Comparison of ENCODE assay signal across 27 cellular contexts in the genomic region with DNA sequence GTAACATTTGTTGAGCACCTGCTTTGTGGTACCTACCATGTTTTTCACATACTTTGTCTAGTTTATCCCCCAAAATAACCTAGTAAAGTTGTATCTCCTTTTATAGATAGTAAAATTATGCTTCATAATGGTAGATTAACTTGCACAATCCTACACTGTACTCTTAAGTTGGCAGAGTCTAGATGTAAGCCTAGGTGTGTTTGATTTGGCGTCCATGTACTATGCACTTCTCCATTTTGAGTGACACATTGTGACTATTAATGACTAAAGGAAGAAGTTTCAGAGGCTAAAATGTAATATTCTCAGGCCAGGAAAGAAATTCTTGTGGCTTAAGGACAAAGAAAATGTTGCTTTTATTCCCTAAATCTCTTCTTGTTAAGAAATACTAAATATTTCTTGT. TPM values are rescaled to one million over a fixed set of nuclear protein-coding genes. Genes with fewer than 3 reads are reported as not detected.
A peak's percentile ranks its signal among the peaks of the same experiment; 100 is the strongest.
DNase-seq lines count a peak whose midpoint lies in the region; ATAC-seq, FAIRE-seq and TF ChIP-seq lines count a peak whose summit lies in the region.
"Had no signal": no experiment of that assay in that cellular context is flagged by ENCODE, and none has a peak within 500 bp of the region (broad histone marks: within the 10 kb centered on the region; RNA-seq: fewer than 3 reads in every experiment).

No MANE protein-coding gene starts in this region.

- H3K4me2 ChIP-seq in SK-N-SH (no peak overlapping the region), K562 (ENCODE audit: insufficient read depth, low read length) (no peak overlapping the region), osteoblast (ENCODE audit: insufficient read depth, low read length) (no peak overlapping the region), GM23338 (no peak overlapping the region)
- H3K4me2 ChIP-seq: A549; BLaER1 treated with 17β-estradiol and CSF1 and Interleukin-3, amounts not matched to agents 10 nM and 100 nM had no signal

- H3K4me3 ChIP-seq in SK-N-SH (ENCODE audit: low read depth in 2 of 2, low read length in 1 of 2): no peak overlapping the region
- no peak overlapping the region for H3K4me3 ChIP-seq in LNCaP clone FGC (ENCODE audit: low read depth, low read length)
- no peak overlapping the region for H3K4me3 ChIP-seq in K562
- H3K4me3 ChIP-seq in osteoblast (ENCODE audit: insufficient read depth, low read length): no peak overlapping the region
- H3K4me3 ChIP-seq in GM23338: no peak overlapping the region
- H3K4me3 ChIP-seq: A549; BLaER1 treated with 17β-estradiol and CSF1 and Interleukin-3, amounts not matched to agents 10 nM and 100 nM had no signal

- TF ChIP-seq CTCF in SK-N-SH (IDR thresholded peaks at IDR 0.05) (no peak), LNCaP clone FGC (IDR thresholded peaks at IDR 0.05; ENCODE audit: control insufficient read depth, extremely low read depth, insufficient read depth) (no peak), K562 (IDR thresholded peaks at IDR 0.05 in 2 of 3, conservative IDR thresholded peaks at IDR 0.05 in 1 of 3; ENCODE audit: insufficient read depth in 2 of 3, low read depth in 1 of 3, low read length in 3 of 3) (no peak), osteoblast (IDR thresholded peaks at IDR 0.05; ENCODE audit: extremely low read depth, low read depth, low read length) (no peak), GM23338 (conservative IDR thresholded peaks at IDR 0.05; ENCODE audit: low read depth in 2 of 2) (no peak)

- no peaks in the 10 kb centered on the region for H3K27me3 Mint-ChIP-seq in GM23338 (ENCODE audit: insufficient read depth, low read depth, poor library complexity)
- H3K27me3 Mint-ChIP-seq: B cell; CD4-positive, alpha-beta T cell had no signal

- peaks cover 49 to 55% of the 10 kb centered on the region in 2 experiments for H3K36me3 ChIP-seq in SK-N-SH (replicated peaks in 1 of 2; ENCODE audit: control insufficient read depth in 1 of 2, insufficient read depth in 2 of 2, low read length in 1 of 2)
- peaks cover 71% of the 10 kb centered on the region for H3K36me3 ChIP-seq in K562 (ENCODE audit: control insufficient read depth, insufficient read depth, low read length)
- peaks cover 14% of the 10 kb centered on the region for H3K36me3 ChIP-seq in osteoblast (ENCODE audit: insufficient read depth, low read length)
- H3K36me3 ChIP-seq in GM23338 (ENCODE audit: insufficient read depth): peaks cover 67% of the 10 kb centered on the region

- H2AFZ ChIP-seq in SK-N-SH (ENCODE audit: low read depth): 0 out of 2 replicates have a peak overlapping the region, but pooled peaks have one; percentile 48
- no peak overlapping the region for H2AFZ ChIP-seq in K562 (ENCODE audit: low read depth, low read length)
- peak overlapping the region; percentile 44 for H2AFZ ChIP-seq in osteoblast (ENCODE audit: low read length)
- H2AFZ ChIP-seq in GM23338: no peak overlapping the region

- no TSS peak for BruUV-seq in K562 (replicated peaks; lab: Mats Ljungman, UMichigan)

- H3K4me1 ChIP-seq in SK-N-SH (ENCODE audit: control insufficient read depth in 1 of 2, insufficient read depth in 2 of 2, low read depth in 1 of 2, low read length in 1 of 2) (no peaks in the 10 kb centered on the region; a peak in 1 of 4 replicates), K562 (replicated peaks in 1 of 2; ENCODE audit: control insufficient read depth in 2 of 2, insufficient read depth in 2 of 2, low read length in 2 of 2) (no peaks in the 10 kb centered on the region), osteoblast (ENCODE audit: insufficient read depth, low read length) (no peaks in the 10 kb centered on the region), GM23338 (ENCODE audit: insufficient read depth) (no peaks in the 10 kb centered on the region)
- H3K4me1 ChIP-seq: A549; BLaER1 treated with 17β-estradiol and CSF1 and Interleukin-3, amounts not matched to agents 10 nM and 100 nM; Caco-2 had no signal

- H3K9ac ChIP-seq in SK-N-SH (no peak overlapping the region), K562 (ENCODE audit: insufficient read depth in 1 of 2, low read depth in 2 of 2, low read length in 2 of 2) (no peak overlapping the region)
- H3K9ac ChIP-seq: BLaER1 treated with 17β-estradiol and CSF1 and Interleukin-3, amounts not matched to agents 10 nM and 100 nM had no signal

- H3K9me3 ChIP-seq in SK-N-SH (no peaks in the 10 kb centered on the region), K562 (replicated peaks; ENCODE audit: control insufficient read depth, insufficient read depth, low read depth, low read length) (no peaks in the 10 kb centered on the region), osteoblast (ENCODE audit: low read depth, low read length) (no peaks in the 10 kb centered on the region)
- H3K9me3 ChIP-seq: A549, Caco-2 had no signal

- POLR2A ChIA-PET in SK-N-SH (lab: Yijun Ruan, JAX): no interaction called here
- POLR2A ChIA-PET in K562 (lab: Yijun Ruan, JAX): no interaction called here

- H3F3A ChIP-seq in SK-N-SH (replicated peaks; ENCODE audit: insufficient read depth) (peaks cover 23% of the 10 kb centered on the region), GM23338 (replicated peaks; ENCODE audit: low read depth) (no peaks in the 10 kb centered on the region)

- H4K20me1 ChIP-seq in SK-N-SH (ENCODE audit: insufficient read depth) (no peaks in the 10 kb centered on the region), K562 (replicated peaks; ENCODE audit: control insufficient read depth, insufficient read depth, low read length) (no peaks in the 10 kb centered on the region), osteoblast (ENCODE audit: insufficient read depth, low read length) (no peaks in the 10 kb centered on the region), GM23338 (replicated peaks; ENCODE audit: insufficient read depth) (no peaks in the 10 kb centered on the region)
- H4K20me1 ChIP-seq: BLaER1 treated with 17β-estradiol and CSF1 and Interleukin-3, amounts not matched to agents 10 nM and 100 nM had no signal

- DNase-seq in SK-N-SH: no peak
- peak; percentile 53 for DNase-seq in LNCaP clone FGC (ENCODE audit: low read depth)
- DNase-seq in K562 (ENCODE audit: extremely low read depth in 1 of 4, low spot score in 3 of 4): no peak
- no peak for DNase-seq in osteoblast (ENCODE audit: insufficient read length, low spot score, missing footprints)
- no peak for DNase-seq in NCI-H1436 (lab: John Stamatoyannopoulos, UW)
- no peak for DNase-seq in GM23338 (ENCODE audit: low spot score)
- DNase-seq: AML-193; Caco-2; Calu3; CD4-positive, alpha-beta T cell; CD8-positive, alpha-beta T cell; DMS 273 treated with DMSO at 0.1 percent for 48 hours; DMS153; DMS53; DMS79; DND-41; EL; GDM1 had no signal

- no peak for TF ChIP-seq POLR2A in K562 (conservative IDR thresholded peaks at IDR 0.05)

- no peak overlapping the region for H3K4me3 Mint-ChIP-seq in GM23338
- H3K4me3 Mint-ChIP-seq: B cell; CD4-positive, alpha-beta T cell; CD8-positive, alpha-beta T cell had no signal

- WGBS in SK-N-SH (ENCODE audit: low lambda C conversion rate): 85% methylated on average over 1 of the region's 1 CpG
- WGBS in K562 (ENCODE audit: insufficient coverage, low coverage, missing lambda C conversion rate): 95% methylated on average over 1 of the region's 1 CpG

- H3K27ac ChIP-seq in SK-N-SH (ENCODE audit: low read depth in 2 of 2, low read length in 1 of 2): no peak overlapping the region
- H3K27ac ChIP-seq in K562 (ENCODE audit: extremely low read depth, low read depth, low read length): no peak overlapping the region
- H3K27ac ChIP-seq in osteoblast (ENCODE audit: low read depth, low read length): no peak overlapping the region
- no peak overlapping the region for H3K27ac ChIP-seq in GM23338 (ENCODE audit: low read depth)
- H3K27ac ChIP-seq: 22Rv1; A549; BLaER1 treated with 17β-estradiol and CSF1 and Interleukin-3, amounts not matched to agents 10 nM and 100 nM; C4-2B had no signal

- CTCF ChIA-PET in SK-N-SH (lab: Yijun Ruan, JAX): no interaction called here
- CTCF ChIA-PET in K562 (lab: Yijun Ruan, JAX; ENCODE audit: low intra/inter-chr PET ratio): no interaction called here

- FAIRE-seq in K562 (lab: Jason Lieb, UNC): no peak
- FAIRE-seq: A549, GM12892, GM18507 had no signal

- H3K4me1 Mint-ChIP-seq in GM23338: no peaks in the 10 kb centered on the region
- H3K4me1 Mint-ChIP-seq: B cell had no signal

- H3K27me3 ChIP-seq in SK-N-SH (ENCODE audit: insufficient read depth) (no peaks in the 10 kb centered on the region), K562 (ENCODE audit: control insufficient read depth in 2 of 2, insufficient read depth in 2 of 2, low read length in 2 of 2) (no peaks in the 10 kb centered on the region), osteoblast (ENCODE audit: insufficient read depth, low read length) (no peaks in the 10 kb centered on the region), GM23338 (ENCODE audit: insufficient read depth) (no peaks in the 10 kb centered on the region)
- H3K27me3 ChIP-seq: BLaER1 treated with 17β-estradiol and CSF1 and Interleukin-3, amounts not matched to agents 10 nM and 100 nM had no signal

- ATAC-seq in SK-N-SH treated with all-trans-retinoic acid at 6 μM for 48 hours (no peak), K562 (peak; percentile 45; the same call in 2 of the 3 replicates), GM23338 (no peak), HG02840 (IDR thresholded peaks at IDR 0.05; ENCODE audit: low FRiP score, unreplicated experiment) (no peak)
- ATAC-seq: A549; CD8-positive, alpha-beta T cell had no signal

- intact Hi-C loops in K562 (cut with micrococcal nuclease): no loop called here

- H3K79me2 ChIP-seq in SK-N-SH (ENCODE audit: insufficient read depth) (peaks cover 7% of the 10 kb centered on the region; the same call in 1 of the 2 replicates), K562 (ENCODE audit: control insufficient read depth, insufficient read depth, low read length) (no peaks in the 10 kb centered on the region; the same call in 2 of the 3 replicates), osteoblast (ENCODE audit: insufficient read depth, low read length) (no peaks in the 10 kb centered on the region), GM23338 (replicated peaks; ENCODE audit: insufficient read depth) (no peaks in the 10 kb centered on the region)

- in situ Hi-C loops in K562 (cut with MboI): no loop called here

- H3K9me3 Mint-ChIP-seq in GM23338: peaks cover 8% of the 10 kb centered on the region; the same call in 2 of the 3 replicates
- H3K9me3 Mint-ChIP-seq: CD4-positive, alpha-beta T cell had no signal

- H3K9me1 ChIP-seq in K562 (ENCODE audit: control insufficient read depth, insufficient read depth, low read length): no peaks in the 10 kb centered on the region

- H3K27ac Mint-ChIP-seq in GM23338: no peak overlapping the region
- H3K27ac Mint-ChIP-seq: B cell; CD4-positive, alpha-beta T cell; CD8-positive, alpha-beta T cell had no signal

- no peak for TF ChIP-seq EP300 in SK-N-SH (IDR thresholded peaks at IDR 0.05; ENCODE audit: borderline replicate concordance in 1 of 2, low read depth in 1 of 2, low read length in 1 of 2)
- no peak for TF ChIP-seq EP300 in K562 (IDR thresholded peaks at IDR 0.05; ENCODE audit: low read length)

- no peaks in the 10 kb centered on the region for H3K9me2 ChIP-seq in SK-N-SH
- no peaks in the 10 kb centered on the region for H3K9me2 ChIP-seq in GM23338 (ENCODE audit: insufficient read depth)

- TF ChIP-seq RAD21 in SK-N-SH (IDR thresholded peaks at IDR 0.05; ENCODE audit: low read length): no peak
- no peak for TF ChIP-seq RAD21 in K562 (CRISPR knock-in tag; conservative IDR thresholded peaks at IDR 0.05 in 1 of 2, IDR thresholded peaks at IDR 0.05 in 1 of 2)

- H3K36me3 Mint-ChIP-seq in GM23338 (ENCODE audit: low read depth): peaks cover 71% of the 10 kb centered on the region

RNA-seq across cellular contexts. Expression of gene PLK4, which starts 15.4 kb away (rescaled TPM):
- polyA plus RNA-seq in SK-N-SH (2012; rRNA removed) (10.3 and 10.5 TPM in 2 replicates), K562 (2011; rRNA removed) (75.0 and 95.3 TPM in 2 replicates), K562 (2014; fragmentation: Illumina TruSeq; extraction: Trizol) (56.8 and 61.7 TPM in 2 replicates), K562 (2014; fragmentation: Nextera tagmentation; extraction: Ambion mirVana) (10 to 100 TPM; 16.2 to 27.4 TPM), K562 (2014; rRNA removed) (72.0 and 93.8 TPM in 2 replicates), GM23338 (2016; fragmentation: Nextera tagmentation; extraction: Ambion mirVana) (18.4 and 25.5 TPM in 2 replicates)
- 8.9 and 9.1 TPM in 2 replicates for polyA plus RNA-seq in SK-N-SH (2012; cell fraction: cytosol; rRNA removed)
- polyA plus RNA-seq in SK-N-SH (2012; cell fraction: nucleus; rRNA removed): 12.2 and 24.4 TPM in 2 replicates
- 40.2 and 172 TPM in 2 replicates for total RNA-seq in K562 (2011; cell fraction: chromatin; rRNA removed; ENCODE audit: low replicate concordance)
- 22.8 and 32.2 TPM in 2 replicates for total RNA-seq in K562 (2011; cell fraction: nucleolus; rRNA removed)
- 38.0 and 43.7 TPM in 2 replicates for total RNA-seq in K562 (2011; cell fraction: nucleoplasm; rRNA removed)
- total RNA-seq in K562 (2014; rRNA removed) (48.7 and 54.3 TPM in 2 replicates), K562 (2014; rRNA removed; fragmentation: Illumina TruSeq; extraction: Trizol) (55.0 and 60.6 TPM in 2 replicates), K562 (2015; rRNA removed; fragmentation: Illumina TruSeq; extraction: Trizol) (49.1 and 53.6 TPM in 2 replicates), K562 (2021) (41.3 and 46.8 TPM in 2 replicates), osteoblast (2.2 and 2.4 TPM in 2 replicates)
- 13.9 and 28.8 TPM in 2 replicates for polyA plus RNA-seq in K562 (2011; cell fraction: cytosol; rRNA removed)
- polyA plus RNA-seq in K562 (2011; cell fraction: nucleus; rRNA removed): 113 and 177 TPM in 2 replicates
- polyA plus RNA-seq in K562 (2012): 24.9 and 27.7 TPM in 2 replicates
- polyA minus RNA-seq in K562 (2011; rRNA and poly(A)+ RNA removed): 70.6 and 87.8 TPM in 2 replicates
- polyA minus RNA-seq in K562 (2011; cell fraction: cytosol; rRNA and poly(A)+ RNA removed): 17.6 and 19.2 TPM in 2 replicates
- 45.9 and 88.3 TPM in 2 replicates for polyA minus RNA-seq in K562 (2011; cell fraction: nucleus; rRNA and poly(A)+ RNA removed)
- total RNA-seq in GM23338 (2014; rRNA removed; shearing (Covaris generic)): 37.3 and 38.7 TPM in 2 replicates

Comparison
In these comparisons a context has a peak if more than half of its experiments do, and no peak if none do; other contexts are left out.
1. H2AFZ ChIP-seq: peak in SK-N-SH (single experiment) and osteoblast (single experiment); none in K562 (single experiment) and GM23338 (single experiment).